Comparison of ENCODE assay signal across 12 cellular contexts in genomic region chr10:22700489-22700888, GRCh38. TPM values are rescaled to one million over a fixed set of nuclear protein-coding genes. Genes with fewer than 3 reads are reported as not detected.
DNase-seq lines count a peak whose midpoint lies in the region; ATAC-seq and TF ChIP-seq lines count a peak whose summit lies in the region.
"Had no signal": no experiment of that assay in that cellular context is flagged by ENCODE, and none has a peak within 500 bp of the region (broad histone marks: within the 10 kb centered on the region; RNA-seq: fewer than 3 reads in every experiment).

No MANE protein-coding gene starts in this region.

- DNase-seq in naive thymus-derived CD8-positive, alpha-beta T cell, result no peak
- no peak for DNase-seq in NCI-H2227 treated with DMSO at 0.1 percent for 48 hours (lab: John Stamatoyannopoulos, UW)
- DNase-seq in stimulated activated CD4-positive, alpha-beta T cell treated with anti-CD3 and anti-CD28 coated beads, Interleukin-4, amount 100 ng/mL, for 1 hour, result no peak
- no peak for DNase-seq in activated effector memory CD4-positive, alpha-beta T cell treated with anti-CD3 and anti-CD28 coated beads, Interleukin-2, amount 50 U/mL, for 16 hours
- DNase-seq: anterior cingulate cortex, left colon, NCI-H1694 treated with DMSO at 0.1 percent for 48 hours, OCI-M1 had no signal

- peaks cover 57 to 95% (median 88%) of the 10 kb centered on the region in 4 donors for H3K4me1 Mint-ChIP-seq in naive thymus-derived CD8-positive, alpha-beta T cell

- H3K9me2 ChIP-seq in Loucy (replicated peaks; ENCODE audit: low read depth, low read length), result no peaks in the 10 kb centered on the region

- TF ChIP-seq CTCF in Loucy (conservative IDR thresholded peaks at IDR 0.05; ENCODE audit: low read length), result no peak

- peaks cover 73% of the 10 kb centered on the region for H4K20me1 ChIP-seq in Loucy (ENCODE audit: insufficient read depth, low read length, poor library complexity, severe bottlenecking)

- no peaks in the 10 kb centered on the region for H3K27me3 ChIP-seq in Loucy (ENCODE audit: insufficient read depth, low read length, poor library complexity, severe bottlenecking)

- H2AFZ ChIP-seq in Loucy (ENCODE audit: low read length), result no peak overlapping the region

- H3K9ac ChIP-seq in Loucy (ENCODE audit: low read depth, low read length, poor library complexity, severe bottlenecking), result no peak overlapping the region

- no peaks in the 10 kb centered on the region for H3K9me3 ChIP-seq in Loucy (ENCODE audit: insufficient read depth, low read depth, low read length)

- H3K36me3 Mint-ChIP-seq in naive thymus-derived CD8-positive, alpha-beta T cell, result peaks cover 0 to 25% (median 4%) of the 10 kb centered on the region in 3 donors

- H3K4me2 ChIP-seq in Loucy (ENCODE audit: low read depth, low read length, poor library complexity, severe bottlenecking), result peak overlapping the region; percentile 6

- peaks cover 99% of the 10 kb centered on the region for H3K79me2 ChIP-seq in Loucy (ENCODE audit: insufficient read depth, low read length)

- peaks cover 41% of the 10 kb centered on the region for H3K4me1 ChIP-seq in Loucy (ENCODE audit: insufficient read depth, low read length, poor library complexity, severe bottlenecking)

- no peaks in the 10 kb centered on the region for H3K27me3 Mint-ChIP-seq in naive thymus-derived CD8-positive, alpha-beta T cell

- ATAC-seq in GM18511 (IDR thresholded peaks at IDR 0.05; ENCODE audit: unreplicated experiment) (peak; percentile 46), GM21529 (IDR thresholded peaks at IDR 0.05; ENCODE audit: unreplicated experiment) (peak; percentile 44)
- peak in 1 of 2 donors; percentile 14 for ATAC-seq in naive thymus-derived CD8-positive, alpha-beta T cell

- H3F3A ChIP-seq in Loucy (ENCODE audit: low read depth), result no peaks in the 10 kb centered on the region

- peak overlapping the region in 7 of 10 donors; percentile 12 to 71 (median 54) for H3K4me3 Mint-ChIP-seq in naive thymus-derived CD8-positive, alpha-beta T cell
- H3K4me3 Mint-ChIP-seq: neural crest cell had no signal

- H3K9me3 Mint-ChIP-seq in naive thymus-derived CD8-positive, alpha-beta T cell, result no peaks in the 10 kb centered on the region

- peak overlapping the region; percentile 44 to 94 (median 86) for H3K27ac Mint-ChIP-seq in naive thymus-derived CD8-positive, alpha-beta T cell

- H3K4me3 ChIP-seq in Loucy (ENCODE audit: low read length, poor library complexity, severe bottlenecking), result no peak overlapping the region

- no peaks in the 10 kb centered on the region for H3K36me3 ChIP-seq in Loucy (ENCODE audit: insufficient read depth, low read length)

- POLR2A ChIA-PET in naive thymus-derived CD8-positive, alpha-beta T cell (lab: Charles Lee), result interaction anchor here (0.5 to 2.5 kb wide), 8 partner anchors 9 to 119 kb away, joined by 3 to 16 read pairs (median 4); partner anchors contain the start of gene PIP4K2A

RNA-seq across cellular contexts. Expression of gene PIP4K2A, which starts 13.9 kb away (rescaled TPM):
- 100 to 1,000 TPM; 152 to 169 TPM for total RNA-seq in naive thymus-derived CD8-positive, alpha-beta T cell
- polyA plus RNA-seq in naive thymus-derived CD8-positive, alpha-beta T cell, result 10 to 100 TPM; 54.3 to 77.5 (median 59.9) TPM
